Comparison of ENCODE assay signal across 24 cellular contexts in genomic region chr9:110748251-110748893, GRCh38.
DNase-seq lines count a peak whose midpoint lies in the region; ATAC-seq and TF ChIP-seq lines count a peak whose summit lies in the region.
"Had no signal": no experiment of that assay in that cellular context is flagged by ENCODE, and none has a peak within 500 bp of the region (broad histone marks: within the 10 kb centered on the region; RNA-seq: fewer than 3 reads in every experiment).

No MANE protein-coding gene starts in this region.

- H3K79me2 ChIP-seq in mammary epithelial cell (ENCODE audit: insufficient read depth, low read length), result no peaks in the 10 kb centered on the region
- H3K79me2 ChIP-seq: parathyroid adenoma had no signal

- whole genome bisulfite sequencing in mammary epithelial cell (ENCODE audit: low coverage, missing lambda C conversion rate), result 5% methylated on average over 5 of the region's 5 CpGs

- intact Hi-C loops in mammary epithelial cell (cut with micrococcal nuclease) (loop anchor here (5.0 kb wide), 1 partner anchor 289 kb away; the partner anchor contains the start of gene LPAR1), posterior vena cava (cut with DNase I) (loop anchor here in 1 of 2 donors (10.0 kb wide), 1 partner anchor 94 kb away; no protein-coding TSS in a partner anchor)
- intact Hi-C loops in activated CD4-positive, alpha-beta T cell treated with anti-CD3 and anti-CD28 coated beads for 36 hours (cut with DNase I, micrococcal nuclease), result loop anchor here in 1 of 2 experiments (10.0 kb wide), 1 partner anchor 56 kb away; no protein-coding TSS in a partner anchor

- H3K27ac ChIP-seq in mammary epithelial cell (ENCODE audit: insufficient read depth, low read depth, low read length), result no peak overlapping the region
- H3K27ac ChIP-seq: colonic mucosa, left lung, parathyroid adenoma, upper lobe of right lung had no signal

- no peak overlapping the region for H3K9ac ChIP-seq in mammary epithelial cell (ENCODE audit: insufficient read depth, low read length)
- H3K9ac ChIP-seq: parathyroid adenoma had no signal

- in situ Hi-C loops in mammary epithelial cell (cut with MboI; ENCODE audit: low sequenced_read_pairs in 2 of 2), result no loop called here

- H3K4me3 ChIP-seq in mammary epithelial cell (replicated peaks in 1 of 3; ENCODE audit: insufficient read depth in 1 of 3, low read depth in 2 of 3, low read length in 3 of 3), result no peak overlapping the region
- H3K4me3 ChIP-seq: colonic mucosa, HAP-1, left lung, upper lobe of right lung had no signal

- H2AFZ ChIP-seq in mammary epithelial cell (ENCODE audit: low read depth, low read length), result no peak overlapping the region
- H2AFZ ChIP-seq: parathyroid adenoma had no signal

- no peak for TF ChIP-seq CTCF in mammary epithelial cell (conservative IDR thresholded peaks at IDR 0.05 in 1 of 2, IDR thresholded peaks at IDR 0.05 in 1 of 2; ENCODE audit: extremely low read depth in 1 of 2, insufficient read depth in 1 of 2, low read depth in 1 of 2, low read length in 2 of 2)

- no peaks in the 10 kb centered on the region for H3K36me3 Mint-ChIP-seq in activated T-helper 17 cell treated with anti-CD3 and anti-CD28 coated beads, Interleukin-2, amount 50 U/mL, for 72 hours (ENCODE audit: low read depth)
- no peaks in the 10 kb centered on the region for H3K36me3 Mint-ChIP-seq in activated CD4-positive, alpha-beta T cell treated with anti-CD3 and anti-CD28 coated beads for 36 hours (ENCODE audit: low read depth)
- H3K36me3 Mint-ChIP-seq: activated CD8-positive, alpha-beta memory T cell treated with anti-CD3 and anti-CD28 coated beads, Interleukin-2, amount 10 ng/mL, durations not matched to agents 7 days and 5 days; activated naive CD8-positive, alpha-beta T cell treated with anti-CD3 and anti-CD28 coated beads for 36 hours; natural killer cell had no signal

- no TSS peak for BruUV-seq in mammary epithelial cell (replicated peaks; lab: Mats Ljungman, UMichigan)

- H3K4me2 ChIP-seq in mammary epithelial cell (ENCODE audit: insufficient read depth, low read depth, low read length), result peak overlapping the region; percentile 0

- no peaks in the 10 kb centered on the region for H4K20me1 ChIP-seq in mammary epithelial cell (ENCODE audit: insufficient read depth, low read length)

- POLR2A ChIA-PET in activated CD4-positive, alpha-beta T cell treated with anti-CD3 and anti-CD28 coated beads for 36 hours (lab: Charles Lee), result no interaction called here

- no peaks in the 10 kb centered on the region for H3K27me3 ChIP-seq in mammary epithelial cell (ENCODE audit: insufficient read depth, low read length)
- H3K27me3 ChIP-seq: colonic mucosa, left lung, upper lobe of right lung had no signal

- no peak for ATAC-seq in activated T-helper 17 cell treated with anti-CD3 and anti-CD28 coated beads, Interleukin-2, amount 50 U/mL, for 72 hours (replicated peaks)
- ATAC-seq in activated CD4-positive, alpha-beta T cell treated with anti-CD3 and anti-CD28 coated beads for 36 hours, result no peak
- no peak for ATAC-seq in GM21576 (IDR thresholded peaks at IDR 0.05; ENCODE audit: unreplicated experiment)
- ATAC-seq: activated CD8-positive, alpha-beta memory T cell treated with anti-CD3 and anti-CD28 coated beads, Interleukin-2, amount 10 ng/mL, durations not matched to agents 7 days and 5 days; left lung; natural killer cell; upper lobe of right lung had no signal

- DNase-seq in Daoy (ENCODE audit: low read depth), result peak; percentile 25
- DNase-seq in M059J (ENCODE audit: low read depth), result peak; percentile 92
- peak; percentile 83 for DNase-seq in mammary epithelial cell
- peak; percentile 36 for DNase-seq in kidney tubule cell (ENCODE audit: low spot score)
- DNase-seq in activated CD4-positive, alpha-beta T cell treated with anti-CD3 and anti-CD28 coated beads for 36 hours, result no peak
- DNase-seq in posterior vena cava (ENCODE audit: low spot score), result no peak
- DNase-seq: activated CD4-positive, alpha-beta T cell treated with anti-CD3 and anti-CD28 coated beads, Interleukin-2, amount 10 ng/mL, durations not matched to agents 24 days and 14 days; activated CD8-positive, alpha-beta memory T cell treated with anti-CD3 and anti-CD28 coated beads, Interleukin-2, amount 10 ng/mL, durations not matched to agents 7 days and 5 days; activated naive CD8-positive, alpha-beta T cell treated with anti-CD3 and anti-CD28 coated beads for 36 hours; C1 segment of cervical spinal cord; colonic mucosa; GDM1; KG1; left lung; natural killer cell; NCI-H2029; NCI-H2227 treated with DMSO at 0.1 percent for 48 hours; NCI-H82; SHP77 treated with DMSO at 0.1 percent for 48 hours; upper lobe of right lung had no signal

- peaks cover 4% of the 10 kb centered on the region for H3K27me3 Mint-ChIP-seq in activated T-helper 17 cell treated with anti-CD3 and anti-CD28 coated beads, Interleukin-2, amount 50 U/mL, for 72 hours
- peaks cover 2% of the 10 kb centered on the region for H3K27me3 Mint-ChIP-seq in activated CD4-positive, alpha-beta T cell treated with anti-CD3 and anti-CD28 coated beads for 36 hours
- H3K27me3 Mint-ChIP-seq: activated CD4-positive, alpha-beta T cell treated with anti-CD3 and anti-CD28 coated beads, Interleukin-2, amount 10 ng/mL, durations not matched to agents 24 days and 14 days; activated CD8-positive, alpha-beta memory T cell treated with anti-CD3 and anti-CD28 coated beads, Interleukin-2, amount 10 ng/mL, durations not matched to agents 7 days and 5 days; activated naive CD8-positive, alpha-beta T cell treated with anti-CD3 and anti-CD28 coated beads for 36 hours had no signal

- no peaks in the 10 kb centered on the region for H3K9me3 ChIP-seq in mammary epithelial cell (replicated peaks; ENCODE audit: insufficient read depth, low read length)
- H3K9me3 ChIP-seq: colonic mucosa, HAP-1, left lung, upper lobe of right lung had no signal

- no peaks in the 10 kb centered on the region for H3K36me3 ChIP-seq in mammary epithelial cell (ENCODE audit: insufficient read depth, low read length)
- H3K36me3 ChIP-seq: colonic mucosa, HAP-1, left lung, upper lobe of right lung had no signal

- peaks cover 54% of the 10 kb centered on the region for H3K4me1 ChIP-seq in mammary epithelial cell (ENCODE audit: insufficient read depth, low read length)
- H3K4me1 ChIP-seq: colonic mucosa, HAP-1, parathyroid adenoma had no signal

- dilution Hi-C loops in mammary epithelial cell (cut with HindIII; ENCODE audit: low sequenced_read_pairs), result no loop called here

- H3K9me3 Mint-ChIP-seq in activated T-helper 17 cell treated with anti-CD3 and anti-CD28 coated beads, Interleukin-2, amount 50 U/mL, for 72 hours, result peaks cover 4% of the 10 kb centered on the region
- H3K9me3 Mint-ChIP-seq in activated CD4-positive, alpha-beta T cell treated with anti-CD3 and anti-CD28 coated beads for 36 hours (ENCODE audit: low read depth), result no peaks in the 10 kb centered on the region
- H3K9me3 Mint-ChIP-seq: activated CD4-positive, alpha-beta T cell treated with anti-CD3 and anti-CD28 coated beads, Interleukin-2, amount 10 ng/mL, durations not matched to agents 24 days and 14 days; activated naive CD8-positive, alpha-beta T cell treated with anti-CD3 and anti-CD28 coated beads for 36 hours had no signal

- no peak overlapping the region for H3K27ac Mint-ChIP-seq in activated T-helper 17 cell treated with anti-CD3 and anti-CD28 coated beads, Interleukin-2, amount 50 U/mL, for 72 hours
- H3K27ac Mint-ChIP-seq in activated CD4-positive, alpha-beta T cell treated with anti-CD3 and anti-CD28 coated beads for 36 hours, result no peak overlapping the region
- H3K27ac Mint-ChIP-seq: activated CD4-positive, alpha-beta T cell treated with anti-CD3 and anti-CD28 coated beads, Interleukin-2, amount 10 ng/mL, durations not matched to agents 24 days and 14 days; activated CD8-positive, alpha-beta memory T cell treated with anti-CD3 and anti-CD28 coated beads, Interleukin-2, amount 10 ng/mL, durations not matched to agents 7 days and 5 days; activated naive CD8-positive, alpha-beta T cell treated with anti-CD3 and anti-CD28 coated beads for 36 hours; natural killer cell had no signal

- CTCF ChIA-PET in mammary epithelial cell (lab: Charles Lee; ENCODE audit: low non-redundant PET), result no interaction called here
- CTCF ChIA-PET in activated CD4-positive, alpha-beta T cell treated with anti-CD3 and anti-CD28 coated beads for 36 hours (lab: Charles Lee), result no interaction called here

- H3K4me3 Mint-ChIP-seq in activated T-helper 17 cell treated with anti-CD3 and anti-CD28 coated beads, Interleukin-2, amount 50 U/mL, for 72 hours, result no peak overlapping the region
- H3K4me3 Mint-ChIP-seq in activated CD4-positive, alpha-beta T cell treated with anti-CD3 and anti-CD28 coated beads for 36 hours, result no peak overlapping the region
- H3K4me3 Mint-ChIP-seq: activated CD4-positive, alpha-beta T cell treated with anti-CD3 and anti-CD28 coated beads, Interleukin-2, amount 10 ng/mL, durations not matched to agents 24 days and 14 days; activated CD8-positive, alpha-beta memory T cell treated with anti-CD3 and anti-CD28 coated beads, Interleukin-2, amount 10 ng/mL, durations not matched to agents 7 days and 5 days; activated naive CD8-positive, alpha-beta T cell treated with anti-CD3 and anti-CD28 coated beads for 36 hours; natural killer cell had no signal

- no peaks in the 10 kb centered on the region for H3K4me1 Mint-ChIP-seq in activated T-helper 17 cell treated with anti-CD3 and anti-CD28 coated beads, Interleukin-2, amount 50 U/mL, for 72 hours
- H3K4me1 Mint-ChIP-seq in activated CD4-positive, alpha-beta T cell treated with anti-CD3 and anti-CD28 coated beads for 36 hours, result no peaks in the 10 kb centered on the region
- H3K4me1 Mint-ChIP-seq: activated CD4-positive, alpha-beta T cell treated with anti-CD3 and anti-CD28 coated beads, Interleukin-2, amount 10 ng/mL, durations not matched to agents 24 days and 14 days; activated CD8-positive, alpha-beta memory T cell treated with anti-CD3 and anti-CD28 coated beads, Interleukin-2, amount 10 ng/mL, durations not matched to agents 7 days and 5 days; activated naive CD8-positive, alpha-beta T cell treated with anti-CD3 and anti-CD28 coated beads for 36 hours; natural killer cell had no signal

Comparison
In these comparisons a context has a peak if more than half of its experiments do, and no peak if none do; other contexts are left out.
1. DNase-seq: peak in Daoy (single experiment), M059J (single experiment), mammary epithelial cell (single experiment) and kidney tubule cell (single experiment); none in activated CD4-positive, alpha-beta T cell treated with anti-CD3 and anti-CD28 coated beads for 36 hours (single experiment) and posterior vena cava (single experiment).